25 cellular contexts compared by ENCODE assay signal in the genomic region with DNA sequence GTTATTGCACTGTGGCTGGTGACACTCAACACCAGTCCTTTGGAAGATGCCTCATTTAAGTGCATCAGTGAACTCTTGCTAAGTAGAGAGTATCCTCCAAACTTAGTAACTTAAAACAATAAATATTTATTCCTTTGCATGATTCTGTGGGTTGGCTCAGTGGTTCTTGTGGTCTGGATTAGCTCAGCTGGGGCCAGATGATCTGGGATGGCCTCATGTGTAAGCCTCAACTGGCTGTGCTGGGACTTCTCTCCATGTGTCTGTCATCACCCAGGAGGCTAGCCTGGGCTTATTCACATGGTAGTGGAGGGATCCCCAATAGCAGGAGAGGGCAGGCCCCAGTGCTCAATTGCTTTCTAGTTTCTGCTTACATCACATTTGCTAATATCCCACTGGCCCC. TPM values are rescaled to one million over a fixed set of nuclear protein-coding genes. Genes with fewer than 3 reads are reported as not detected.
DNase-seq lines count a peak whose midpoint lies in the region; ATAC-seq and TF ChIP-seq lines count a peak whose summit lies in the region.
"Had no signal": no experiment of that assay in that cellular context is flagged by ENCODE, and none has a peak within 500 bp of the region (broad histone marks: within the 10 kb centered on the region; RNA-seq: fewer than 3 reads in every experiment).

No MANE protein-coding gene starts in this region.

- TF ChIP-seq CTCF in AG09319 (IDR thresholded peaks at IDR 0.05; ENCODE audit: low read depth, low read length): no peak

- ATAC-seq in GM21515 (IDR thresholded peaks at IDR 0.05; ENCODE audit: unreplicated experiment): no peak
- no peak for ATAC-seq in HG03095 (IDR thresholded peaks at IDR 0.05; ENCODE audit: unreplicated experiment)
- ATAC-seq: CD8-positive, alpha-beta T cell; gastroesophageal sphincter; HCT116; Right ventricle myocardium inferior; sciatic nerve; stimulated activated naive CD8-positive, alpha-beta T cell treated with anti-CD3 and anti-CD28 coated beads, Interleukin-15, Interleukin-2, amounts not matched to agents 100 U/mL and 50 U/mL, for 24 hours had no signal

- intact Hi-C loops in posterior vena cava (cut with DNase I): no loop called here

- DNase-seq in AG09319 (ENCODE audit: extremely low read depth, low read depth) (peak; percentile 11), GM04503 (ENCODE audit: low read depth) (peak; percentile 14), amniotic epithelial cell (ENCODE audit: low read depth) (peak; percentile 66), glomerular visceral epithelial cell (ENCODE audit: extremely low spot score) (peak; percentile 60), posterior vena cava (ENCODE audit: low spot score) (no peak), NCI-H82 (lab: John Stamatoyannopoulos, UW) (no peak)
- DNase-seq: activated CD4-positive, alpha-beta T cell treated with anti-CD3 and anti-CD28 coated beads, Interleukin-2, amount 10 ng/mL, durations not matched to agents 7 days and 5 days; activated naive CD4-positive, alpha-beta T cell treated with Interleukin-2 at 50 U/mL for 16 hours; activated T-cell treated with anti-CD3 and anti-CD28 coated beads, Interleukin-2, amount 50 U/mL, for 48 hours; anterior cingulate cortex; CD8-positive, alpha-beta T cell; GDM1; NCI-H1417 treated with DMSO at 0.1 percent for 48 hours; NCI-H446; ovary; stimulated activated naive CD8-positive, alpha-beta T cell treated with anti-CD3 and anti-CD28 coated beads, Interleukin-15, Interleukin-2, amounts not matched to agents 100 U/mL and 50 U/mL, for 24 hours had no signal

RNA-seq across cellular contexts. Expression of a gene that starts 8.3 kb away (rescaled TPM):
- under 1 TPM; 0.10 to 0.19 TPM for total RNA-seq in posterior vena cava
- total RNA-seq: activated CD4-positive, alpha-beta T cell treated with anti-CD3 and anti-CD28 coated beads, Interleukin-2, amount 10 ng/mL, durations not matched to agents 7 days and 5 days; CD8-positive, alpha-beta T cell; chondrocyte; gastroesophageal sphincter; mononuclear cell; OCI-LY7 had no signal

RNA-seq across cellular contexts. Expression of a gene that starts 39.6 kb away (rescaled TPM):
- total RNA-seq in posterior vena cava: 10 to 100 TPM; 34.0 to 50.7 TPM

Comparison
In these comparisons a context has a peak if more than half of its experiments do, and no peak if none do; other contexts are left out.
1. DNase-seq: peak in AG09319 (single experiment), GM04503 (single experiment), amniotic epithelial cell (single experiment) and glomerular visceral epithelial cell (single experiment); none in posterior vena cava (single experiment) and NCI-H82 (single experiment).